8 cellular contexts compared by ENCODE assay signal in the genomic region with DNA sequence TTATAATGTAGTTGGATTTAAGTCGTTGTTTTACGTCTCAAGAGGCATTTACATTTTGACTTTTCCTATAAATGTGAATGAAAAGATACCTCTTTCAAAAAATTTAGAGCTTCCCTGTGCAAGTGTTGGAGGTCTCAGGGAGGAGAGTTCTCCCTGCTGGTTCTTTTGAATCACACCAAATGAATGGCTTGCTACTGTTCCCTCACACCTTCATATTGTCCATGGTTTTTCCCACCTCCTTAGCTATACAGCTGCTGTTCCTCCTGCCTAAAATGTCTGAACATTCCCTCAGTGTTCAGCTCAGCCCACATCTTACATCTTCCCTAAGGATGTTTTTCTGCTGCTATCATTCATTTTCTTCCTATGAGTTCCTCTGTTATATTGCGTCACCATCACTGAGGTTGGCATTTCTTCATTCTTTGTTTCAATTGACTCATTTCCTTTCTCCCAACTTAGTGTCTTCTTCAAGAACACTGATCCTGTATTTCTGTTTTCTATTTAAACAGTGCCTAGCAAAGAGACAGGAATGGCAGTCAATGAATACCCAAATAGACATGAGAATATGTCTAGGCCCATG. TPM values are rescaled to one million over a fixed set of nuclear protein-coding genes. Genes with fewer than 3 reads are reported as not detected.
DNase-seq lines count a peak whose midpoint lies in the region; TF ChIP-seq lines count a peak whose summit lies in the region.

No MANE protein-coding gene starts in this region.

- H3K4me3 ChIP-seq in A673 (ENCODE audit: low read depth, low read length, poor library complexity, severe bottlenecking) (no peak overlapping the region), GM23248 (0 out of 2 replicates have a peak overlapping the region, but pooled peaks have one; percentile 14), fibroblast of pulmonary artery (replicated peaks; ENCODE audit: low read depth, low read length) (no peak overlapping the region), neuronal stem cell (ENCODE audit: low read length in 2 of 2) (no peak overlapping the region), Caco-2 (ENCODE audit: low read depth, low read length) (no peak overlapping the region)

- H3K4ac ChIP-seq in neuronal stem cell (ENCODE audit: low read length): no peak overlapping the region

- WGBS in GM23248 (ENCODE audit: low coverage in 1 of 2, low lambda C conversion rate in 2 of 2, missing lambda C conversion rate in 2 of 2), 2 experiments: 53 to 60% methylated on average over 3 of the region's 3 CpGs
- no CpG with 5 or more reads among the region's 3 CpGs for WGBS in neuronal stem cell (ENCODE audit: extremely low coverage in 2 of 2, insufficient read length in 2 of 2, insufficient replicate concordance in 1 of 2), 2 donors

- no peak overlapping the region for H2AK5ac ChIP-seq in neuronal stem cell (ENCODE audit: low read depth, low read length)

- no peaks in the 10 kb centered on the region for H3K27me3 Mint-ChIP-seq in Caco-2 (ENCODE audit: insufficient read depth, unreplicated experiment)

- no peaks in the 10 kb centered on the region for H3K4me1 Mint-ChIP-seq in Caco-2 (ENCODE audit: low read depth, unreplicated experiment)

- no peak overlapping the region for H3K23ac ChIP-seq in neuronal stem cell (ENCODE audit: low read depth, low read length, poor library complexity)

- H2BK12ac ChIP-seq in neuronal stem cell (ENCODE audit: low read length): no peak overlapping the region

- no peaks in the 10 kb centered on the region for H3K9me3 ChIP-seq in A673 (ENCODE audit: low read depth, low read length, poor library complexity, severe bottlenecking)
- H3K9me3 ChIP-seq in GM23248 (ENCODE audit: low read depth): no peaks in the 10 kb centered on the region
- no peaks in the 10 kb centered on the region for H3K9me3 ChIP-seq in neuronal stem cell (replicated peaks in 1 of 2; ENCODE audit: control insufficient read depth in 2 of 2, insufficient read depth in 1 of 2, low read depth in 1 of 2, low read length in 2 of 2)
- no peaks in the 10 kb centered on the region for H3K9me3 ChIP-seq in Caco-2

- TF ChIP-seq CTCF in A673 (conservative IDR thresholded peaks at IDR 0.05; ENCODE audit: low read depth, low read length) (no peak), fibroblast of pulmonary artery (IDR thresholded peaks at IDR 0.05; ENCODE audit: low read length, missing control alignments) (no peak), Caco-2 (IDR thresholded peaks at IDR 0.05; ENCODE audit: insufficient read depth in 1 of 2, low read depth in 1 of 2, low read length in 1 of 2, severe bottlenecking in 1 of 2, unreplicated experiment in 1 of 2) (no peak)

- H3K27ac ChIP-seq in A673 (ENCODE audit: low read depth, low read length, poor library complexity, severe bottlenecking) (peak overlapping the region; percentile 68), GM23248 (peak overlapping the region; percentile 67), neuronal stem cell (replicated peaks; ENCODE audit: low read length) (no peak overlapping the region)

- H3K27me3 ChIP-seq in A673 (replicated peaks; ENCODE audit: insufficient read depth, low read depth, low read length, poor library complexity): no peaks in the 10 kb centered on the region
- no peaks in the 10 kb centered on the region for H3K27me3 ChIP-seq in GM23248 (replicated peaks; ENCODE audit: insufficient read depth)
- H3K27me3 ChIP-seq in neuronal stem cell (ENCODE audit: control insufficient read depth in 3 of 3, insufficient read depth in 3 of 3, low read depth in 1 of 3, low read length in 3 of 3): no peaks in the 10 kb centered on the region
- no peaks in the 10 kb centered on the region for H3K27me3 ChIP-seq in Caco-2 (replicated peaks; ENCODE audit: control insufficient read depth, insufficient read depth, low read length)

- CTCF ChIA-PET in A673 (lab: Charles Lee): interaction anchor here (1.1 kb wide), 1 partner anchor 13 kb away, joined by 3 read pairs; no protein-coding TSS in a partner anchor
- CTCF ChIA-PET in Caco-2 (lab: Charles Lee): no interaction called here

- H3K4me3 Mint-ChIP-seq in Caco-2 (ENCODE audit: unreplicated experiment): no peak overlapping the region

- H3K79me1 ChIP-seq in neuronal stem cell (ENCODE audit: low read depth, low read length): no peaks in the 10 kb centered on the region

- no peaks in the 10 kb centered on the region for H3K9me2 ChIP-seq in GM23248 (ENCODE audit: insufficient read depth)

- DNase-seq in A673 (ENCODE audit: low spot score) (peak; percentile 70), GM23248 (peak; percentile 93), SKM-1 treated with dmso at 0.1 percent for 144 hours (lab: John Stamatoyannopoulos, UW; ENCODE audit: unreplicated experiment) (peak; percentile 60), fibroblast of pulmonary artery (ENCODE audit: low read depth) (peak; percentile 95), OCI-M2 (lab: John Stamatoyannopoulos, UW; ENCODE audit: unreplicated experiment) (no peak), neuronal stem cell (ENCODE audit: low spot score) (no peak), Caco-2 (no peak), NCI-H510A (lab: John Stamatoyannopoulos, UW) (no peak)

- H3K36me3 Mint-ChIP-seq in Caco-2 (ENCODE audit: insufficient read depth, unreplicated experiment): peaks cover 74% of the 10 kb centered on the region

- H2BK15ac ChIP-seq in neuronal stem cell (ENCODE audit: low read length): no peak overlapping the region

- H3K14ac ChIP-seq in neuronal stem cell (ENCODE audit: low read length): no peak overlapping the region

- BruUV-seq in A673 (replicated peaks; lab: Mats Ljungman, UMichigan) (no TSS peak), Caco-2 (replicated peaks; lab: Mats Ljungman, UMichigan) (no TSS peak)

- H3K18ac ChIP-seq in neuronal stem cell (ENCODE audit: low read length): no peak overlapping the region

- POLR2A ChIA-PET in A673 (lab: Charles Lee; ENCODE audit: low non-redundant PET) (no interaction called here), Caco-2 (lab: Charles Lee) (no interaction called here)

- H3F3A ChIP-seq in GM23248 (ENCODE audit: insufficient read depth): peaks cover 27% of the 10 kb centered on the region

- no peaks in the 10 kb centered on the region for H3K9me3 Mint-ChIP-seq in Caco-2 (ENCODE audit: unreplicated experiment)

- H4K20me1 ChIP-seq in GM23248 (ENCODE audit: insufficient read depth): no peaks in the 10 kb centered on the region

- H3K27ac Mint-ChIP-seq in Caco-2 (ENCODE audit: unreplicated experiment): no peak overlapping the region

- H4K8ac ChIP-seq in neuronal stem cell (ENCODE audit: low read depth, low read length): no peak overlapping the region

- H3K4me1 ChIP-seq in A673 (ENCODE audit: insufficient read depth, low read length, poor library complexity, severe bottlenecking) (peaks cover 56% of the 10 kb centered on the region), GM23248 (ENCODE audit: insufficient read depth) (peaks cover 24% of the 10 kb centered on the region), neuronal stem cell (ENCODE audit: control insufficient read depth in 2 of 2, insufficient read depth in 1 of 2, low read depth in 1 of 2, low read length in 2 of 2) (no peaks in the 10 kb centered on the region), Caco-2 (no peaks in the 10 kb centered on the region)

- H2AFZ ChIP-seq in GM23248: peak overlapping the region; percentile 69
- no peak overlapping the region for H2AFZ ChIP-seq in neuronal stem cell (ENCODE audit: low read length)

- no peak overlapping the region for H2BK5ac ChIP-seq in neuronal stem cell (ENCODE audit: low read length)

- in situ Hi-C loops in GM23248 (cut with MboI): loop anchor here (25.0 kb wide), 1 partner anchor 453 kb away; no protein-coding TSS in a partner anchor

- H2BK120ac ChIP-seq in neuronal stem cell (ENCODE audit: low read depth, low read length): no peak overlapping the region

- intact Hi-C loops in A673 (cut with micrococcal nuclease; ENCODE audit: unreplicated experiment): no loop called here
- intact Hi-C loops in Caco-2 (cut with micrococcal nuclease; ENCODE audit: unreplicated experiment): no loop called here

- H3K36me3 ChIP-seq in A673 (ENCODE audit: insufficient read depth, low read length, poor library complexity, severe bottlenecking) (peaks cover 13% of the 10 kb centered on the region), GM23248 (ENCODE audit: low read depth) (no peaks in the 10 kb centered on the region), neuronal stem cell (replicated peaks in 1 of 2; ENCODE audit: control insufficient read depth in 2 of 2, insufficient read depth in 2 of 2, low read length in 2 of 2) (peaks cover 6 to 62% of the 10 kb centered on the region in 2 donors), Caco-2 (ENCODE audit: control insufficient read depth, insufficient read depth, low read length) (no peaks in the 10 kb centered on the region; the same call in 1 of the 2 replicates)

- no peak overlapping the region for H4K91ac ChIP-seq in neuronal stem cell (ENCODE audit: low read depth, low read length, poor library complexity)

- H3K79me2 ChIP-seq in GM23248 (ENCODE audit: insufficient read depth): no peaks in the 10 kb centered on the region

- H3K4me2 ChIP-seq in GM23248 (ENCODE audit: unreplicated experiment) (peak overlapping the region; percentile 59), neuronal stem cell (ENCODE audit: insufficient read depth, low read length, poor library complexity, severe bottlenecking) (no peak overlapping the region)

- H3K9ac ChIP-seq in GM23248: peak overlapping the region; percentile 36
- H3K9ac ChIP-seq in neuronal stem cell (ENCODE audit: low read depth, low read length, poor library complexity): no peak overlapping the region

RNA-seq across cellular contexts. Expression of a gene that starts 46.0 kb away (rescaled TPM):
- total RNA-seq in A673 (2021) (85.2 and 85.4 TPM in 2 replicates), Caco-2 (2022) (117 and 125 TPM in 2 replicates)
- total RNA-seq in GM23248 (2014; rRNA removed; shearing (Covaris generic)): 202 and 220 TPM in 2 replicates
- polyA plus RNA-seq in GM23248 (2016; fragmentation: Nextera tagmentation; extraction: Ambion mirVana): 166 and 177 TPM in 2 replicates
- polyA plus RNA-seq in neuronal stem cell (2013, experiment 1 of 2): 136 TPM
- polyA plus RNA-seq in neuronal stem cell (2013, experiment 2 of 2): 130 TPM

Comparison
In these comparisons a context has a peak if more than half of its experiments do, and no peak if none do; other contexts are left out.
1. DNase-seq: peak in A673 (single experiment), GM23248 (single experiment), SKM-1 treated with dmso at 0.1 percent for 144 hours (single experiment) and fibroblast of pulmonary artery (single experiment); none in OCI-M2 (single experiment), neuronal stem cell (single experiment), Caco-2 (0 of 2) and NCI-H510A (single experiment).